ENCODE assay signal across 30 cellular contexts in the genomic region with DNA sequence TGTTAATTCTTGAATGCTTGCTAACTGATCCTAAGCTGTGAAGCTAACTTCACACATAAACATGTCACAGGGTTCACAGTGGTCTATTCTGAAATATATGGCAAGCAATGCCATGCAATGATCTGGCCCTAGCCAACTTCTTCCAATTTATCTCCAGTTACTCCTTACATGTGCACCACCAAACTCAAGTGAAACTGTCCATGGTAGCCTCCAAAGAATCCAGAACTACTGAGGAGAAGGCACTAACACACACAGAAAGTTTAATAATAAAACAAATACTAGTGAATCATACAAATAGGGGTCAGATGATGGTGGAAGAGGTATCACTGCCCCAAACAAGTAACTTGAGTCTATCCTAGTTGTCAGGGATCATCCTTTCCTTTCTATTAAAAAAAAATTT.
"Had no signal": no experiment of that assay in that cellular context is flagged by ENCODE, and none has a peak within 500 bp of the region (broad histone marks: within the 10 kb centered on the region; RNA-seq: fewer than 3 reads in every experiment).

No MANE protein-coding gene starts in this region.

- H3K9me3 Mint-ChIP-seq: activated CD4-positive, alpha-beta T cell treated with anti-CD3 and anti-CD28 coated beads, Interleukin-2, amount 10 ng/mL, durations not matched to agents 24 days and 14 days; activated T-cell treated with anti-CD3 and anti-CD28 coated beads, Interleukin-2, amount 50 U/mL, for 4 hours; activated T-helper 17 cell treated with anti-CD3 and anti-CD28 coated beads, Interleukin-2, amount 50 U/mL, for 72 hours; effector memory CD8-positive, alpha-beta T cell had no signal

- FAIRE-seq: colon had no signal

- H3K36me3 Mint-ChIP-seq: activated CD4-positive, alpha-beta memory T cell treated with anti-CD3 and anti-CD28 coated beads for 36 hours; activated naive CD8-positive, alpha-beta T cell had no signal

- ATAC-seq: activated CD4-positive, alpha-beta T cell treated with anti-CD3 and anti-CD28 coated beads for 36 hours; activated T-cell treated with anti-CD3 and anti-CD28 coated beads, Interleukin-2, amount 50 U/mL, for 4 hours; activated T-helper 17 cell treated with anti-CD3 and anti-CD28 coated beads, Interleukin-2, amount 50 U/mL, for 72 hours; effector memory CD8-positive, alpha-beta T cell; foreskin keratinocyte; gastrocnemius medialis; heart left ventricle had no signal

- DNase-seq: activated CD4-positive, alpha-beta memory T cell treated with anti-CD3 and anti-CD28 coated beads for 36 hours; activated CD4-positive, alpha-beta T cell treated with anti-CD3 and anti-CD28 coated beads for 36 hours; activated CD4-positive, alpha-beta T cell treated with anti-CD3 and anti-CD28 coated beads, Interleukin-2, amount 10 ng/mL, durations not matched to agents 24 days and 14 days; activated CD4-positive, CD25-positive, alpha-beta regulatory T cell; activated CD4-positive, CD25-positive, alpha-beta regulatory T cell treated with anti-CD3 and anti-CD28 coated beads, Interleukin-2, amount 50 U/mL, for 72 hours; activated CD8-positive, alpha-beta memory T cell treated with anti-CD3 and anti-CD28 coated beads, Interleukin-2, amount 50 U/mL, for 48 hours; activated effector memory CD4-positive, alpha-beta T cell treated with Interleukin-2 at 50 U/mL for 16 hours; activated gamma-delta T cell treated with Interleukin-2 at 50 U/mL for 16 hours; activated naive CD4-positive, alpha-beta T cell treated with anti-CD3 and anti-CD28 coated beads, Interleukin-2, amount 50 U/mL, for 16 hours; activated naive CD4-positive, alpha-beta T cell treated with Interleukin-2 at 50 U/mL for 16 hours; activated T-cell treated with anti-CD3 and anti-CD28 coated beads for 4 hours; activated T-cell treated with anti-CD3 and anti-CD28 coated beads, Interleukin-2, amount 50 U/mL, for 4 hours; amygdala; aorta; body of pancreas; caudate nucleus; cortex of kidney; dermis blood vessel endothelial cell; effector CD4-positive, alpha-beta T cell; effector memory CD8-positive, alpha-beta T cell; erythroblast; foreskin keratinocyte; gastrocnemius medialis; glutamatergic neuron; heart left ventricle; T-helper 2 cell had no signal

- H3K27ac Mint-ChIP-seq: activated CD4-positive, alpha-beta memory T cell treated with anti-CD3 and anti-CD28 coated beads for 36 hours; activated CD4-positive, alpha-beta T cell treated with anti-CD3 and anti-CD28 coated beads for 36 hours; activated CD4-positive, alpha-beta T cell treated with anti-CD3 and anti-CD28 coated beads, Interleukin-2, amount 10 ng/mL, durations not matched to agents 24 days and 14 days; activated naive CD8-positive, alpha-beta T cell; activated T-helper 17 cell treated with anti-CD3 and anti-CD28 coated beads, Interleukin-2, amount 50 U/mL, for 72 hours; effector memory CD8-positive, alpha-beta T cell had no signal

- H3K4me1 Mint-ChIP-seq: activated CD4-positive, alpha-beta T cell treated with anti-CD3 and anti-CD28 coated beads, Interleukin-2, amount 10 ng/mL, durations not matched to agents 24 days and 14 days; activated T-helper 17 cell treated with anti-CD3 and anti-CD28 coated beads, Interleukin-2, amount 50 U/mL, for 72 hours had no signal

- H3K4me3 Mint-ChIP-seq: activated CD4-positive, alpha-beta memory T cell treated with anti-CD3 and anti-CD28 coated beads for 36 hours; activated CD4-positive, alpha-beta T cell treated with anti-CD3 and anti-CD28 coated beads for 36 hours; activated CD4-positive, alpha-beta T cell treated with anti-CD3 and anti-CD28 coated beads, Interleukin-2, amount 10 ng/mL, durations not matched to agents 24 days and 14 days; activated naive CD8-positive, alpha-beta T cell; activated T-cell treated with anti-CD3 and anti-CD28 coated beads, Interleukin-2, amount 50 U/mL, for 4 hours; activated T-helper 17 cell treated with anti-CD3 and anti-CD28 coated beads, Interleukin-2, amount 50 U/mL, for 72 hours; effector memory CD8-positive, alpha-beta T cell had no signal

- H3K27me3 Mint-ChIP-seq: activated CD4-positive, alpha-beta memory T cell treated with anti-CD3 and anti-CD28 coated beads for 36 hours; activated CD4-positive, alpha-beta T cell treated with anti-CD3 and anti-CD28 coated beads for 36 hours; activated naive CD8-positive, alpha-beta T cell; activated T-helper 17 cell treated with anti-CD3 and anti-CD28 coated beads, Interleukin-2, amount 50 U/mL, for 72 hours had no signal

- H3K4me1 ChIP-seq: gastrocnemius medialis, heart left ventricle had no signal

- H3K4me3 ChIP-seq: body of pancreas, esophagus muscularis mucosa, gastrocnemius medialis, heart left ventricle had no signal

- H3K27me3 ChIP-seq: body of pancreas, esophagus muscularis mucosa, gastrocnemius medialis had no signal

- H3K27ac ChIP-seq: body of pancreas, esophagus muscularis mucosa, foreskin keratinocyte, gastrocnemius medialis, heart left ventricle had no signal

- H3K9me3 ChIP-seq: body of pancreas, esophagus muscularis mucosa, gastrocnemius medialis had no signal

- H3K36me3 ChIP-seq: esophagus muscularis mucosa, gastrocnemius medialis, heart left ventricle had no signal
